14 cellular contexts compared by ENCODE assay signal in the genomic region with DNA sequence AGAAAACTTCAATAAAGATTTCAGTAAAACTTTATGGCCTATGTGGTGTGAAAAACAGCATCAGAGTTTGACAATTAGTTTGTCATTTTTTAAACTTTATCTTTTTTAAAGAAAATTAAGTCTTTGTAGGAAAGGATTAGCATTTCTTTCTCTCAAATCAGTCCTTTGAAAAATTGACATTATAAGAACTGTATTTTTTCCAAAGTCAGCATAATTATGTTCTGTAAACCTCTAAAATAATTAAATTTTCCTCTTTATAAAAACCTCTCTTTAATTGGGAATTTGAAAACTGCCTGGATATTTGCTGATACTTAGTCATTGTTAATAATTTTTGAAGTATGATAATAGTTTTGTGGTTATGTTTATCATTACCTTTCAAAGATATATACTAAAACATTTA.
A peak's percentile ranks its signal among the peaks of the same experiment; 100 is the strongest.
DNase-seq lines count a peak whose midpoint lies in the region; ATAC-seq, FAIRE-seq and TF ChIP-seq lines count a peak whose summit lies in the region.
"Had no signal": no experiment of that assay in that cellular context is flagged by ENCODE, and none has a peak within 500 bp of the region (broad histone marks: within the 10 kb centered on the region; RNA-seq: fewer than 3 reads in every experiment).

No MANE protein-coding gene starts in this region.

- H3K4me3 ChIP-seq in BLaER1 (no peak overlapping the region), KMS-11 (IDR thresholded peaks at IDR 0.05; ENCODE audit: insufficient read depth, low read depth, low read length) (no peak overlapping the region), fibroblast of lung (replicated peaks in 1 of 4; ENCODE audit: control extremely low read depth in 1 of 4, insufficient read depth in 1 of 4, low read depth in 3 of 4, low read length in 4 of 4) (no peak overlapping the region), small intestine (ENCODE audit: low read depth in 1 of 2, low read length in 2 of 2) (no peak overlapping the region), lower lobe of right lung (no peak overlapping the region)

- no peak overlapping the region for H3K4me3 Mint-ChIP-seq in activated naive CD8-positive, alpha-beta T cell treated with anti-CD3 and anti-CD28 coated beads, Interleukin-2, amount 50 U/mL, for 24 hours
- H3K4me3 Mint-ChIP-seq: CD8-positive, alpha-beta memory T cell had no signal

- H3K79me2 ChIP-seq in KMS-11 (ENCODE audit: insufficient read depth, low read depth) (no peaks in the 10 kb centered on the region), fibroblast of lung (ENCODE audit: control insufficient read depth, insufficient read depth, low read length) (no peaks in the 10 kb centered on the region)

- H3K27ac ChIP-seq in BLaER1: peak overlapping the region; percentile 45
- peak overlapping the region; percentile 98 for H3K27ac ChIP-seq in KMS-11
- H3K27ac ChIP-seq in fibroblast of lung (ENCODE audit: insufficient read depth, low read length): no peak overlapping the region
- no peak overlapping the region for H3K27ac ChIP-seq in small intestine (ENCODE audit: low read depth in 1 of 2, low read length in 1 of 2)
- H3K27ac ChIP-seq in lower lobe of right lung: no peak overlapping the region
- H3K27ac ChIP-seq: HL-60 had no signal

- H4K20me1 ChIP-seq in BLaER1 (no peaks in the 10 kb centered on the region), KMS-11 (ENCODE audit: insufficient read depth) (no peaks in the 10 kb centered on the region), fibroblast of lung (ENCODE audit: control insufficient read depth, extremely low read depth, insufficient read depth, low read length) (no peaks in the 10 kb centered on the region)

- H3K27me3 Mint-ChIP-seq in activated naive CD8-positive, alpha-beta T cell treated with anti-CD3 and anti-CD28 coated beads, Interleukin-2, amount 50 U/mL, for 24 hours: no peaks in the 10 kb centered on the region
- H3K27me3 Mint-ChIP-seq: CD8-positive, alpha-beta memory T cell had no signal

- peak overlapping the region; percentile 16; the same call in 1 of the 2 replicates for H2AFZ ChIP-seq in KMS-11 (ENCODE audit: low read depth)
- H2AFZ ChIP-seq in fibroblast of lung (ENCODE audit: low read length): no peak overlapping the region

- no peak for TF ChIP-seq CTCF in KMS-11 (conservative IDR thresholded peaks at IDR 0.05; ENCODE audit: low read depth, low read length)
- TF ChIP-seq CTCF in fibroblast of lung (conservative IDR thresholded peaks at IDR 0.05 in 1 of 2, IDR thresholded peaks at IDR 0.05 in 1 of 2; ENCODE audit: low read depth in 1 of 2, low read length in 2 of 2): no peak
- TF ChIP-seq CTCF in lower lobe of right lung (IDR thresholded peaks at IDR 0.05): no peak

- H3K36me3 ChIP-seq in BLaER1: peaks cover 14% of the 10 kb centered on the region
- no peaks in the 10 kb centered on the region for H3K36me3 ChIP-seq in KMS-11 (ENCODE audit: insufficient read depth)
- no peaks in the 10 kb centered on the region for H3K36me3 ChIP-seq in fibroblast of lung (ENCODE audit: control insufficient read depth, insufficient read depth, low read length)
- H3K36me3 ChIP-seq in small intestine (ENCODE audit: control insufficient read depth in 2 of 2, insufficient read depth in 2 of 2, low read length in 2 of 2): no peaks in the 10 kb centered on the region
- no peaks in the 10 kb centered on the region for H3K36me3 ChIP-seq in lower lobe of right lung

- H3K9me3 ChIP-seq in BLaER1 (peaks cover 15% of the 10 kb centered on the region), fibroblast of lung (ENCODE audit: control insufficient read depth, insufficient read depth, low read depth, low read length) (no peaks in the 10 kb centered on the region), small intestine (ENCODE audit: control insufficient read depth, low read depth) (no peaks in the 10 kb centered on the region), lower lobe of right lung (no peaks in the 10 kb centered on the region)

- peaks cover 27% of the 10 kb centered on the region for H3K36me3 Mint-ChIP-seq in activated naive CD8-positive, alpha-beta T cell treated with anti-CD3 and anti-CD28 coated beads, Interleukin-2, amount 50 U/mL, for 24 hours (ENCODE audit: low read depth)

- no peak overlapping the region for H3K27ac Mint-ChIP-seq in activated naive CD8-positive, alpha-beta T cell treated with anti-CD3 and anti-CD28 coated beads, Interleukin-2, amount 50 U/mL, for 24 hours
- H3K27ac Mint-ChIP-seq: CD8-positive, alpha-beta memory T cell had no signal

- H3K4me2 ChIP-seq in BLaER1 (0 out of 2 replicates have a peak overlapping the region, but pooled peaks have one; percentile 39), KMS-11 (peak overlapping the region; percentile 100), fibroblast of lung (ENCODE audit: extremely low read depth, insufficient read depth, low read length) (peak overlapping the region; percentile 61)

- intact Hi-C loops in lower lobe of right lung (cut with DNase I): no loop called here

- H3K27me3 ChIP-seq in BLaER1: no peaks in the 10 kb centered on the region
- no peaks in the 10 kb centered on the region for H3K27me3 ChIP-seq in KMS-11 (ENCODE audit: insufficient read depth, low read depth)
- no peaks in the 10 kb centered on the region for H3K27me3 ChIP-seq in fibroblast of lung (ENCODE audit: control insufficient read depth, insufficient read depth, low read length)
- no peaks in the 10 kb centered on the region for H3K27me3 ChIP-seq in small intestine (ENCODE audit: control insufficient read depth in 2 of 2, insufficient read depth in 2 of 2, low read length in 2 of 2)
- H3K27me3 ChIP-seq in lower lobe of right lung (ENCODE audit: low read depth): no peaks in the 10 kb centered on the region

- H3K9me3 Mint-ChIP-seq in activated naive CD8-positive, alpha-beta T cell treated with anti-CD3 and anti-CD28 coated beads, Interleukin-2, amount 50 U/mL, for 24 hours: no peaks in the 10 kb centered on the region

- H3K9ac ChIP-seq in BLaER1 (no peak overlapping the region), KMS-11 (peak overlapping the region; percentile 67), fibroblast of lung (ENCODE audit: insufficient read depth, low read length) (no peak overlapping the region)

- H3K4me1 Mint-ChIP-seq in activated naive CD8-positive, alpha-beta T cell treated with anti-CD3 and anti-CD28 coated beads, Interleukin-2, amount 50 U/mL, for 24 hours: peaks cover 7% of the 10 kb centered on the region

- peak; percentile 26 for FAIRE-seq in small intestine (lab: Jason Lieb, UNC)
- FAIRE-seq in RCC 7860 (lab: Jason Lieb, UNC): no peak

- DNase-seq in fibroblast of lung (ENCODE audit: low read depth in 2 of 2) (no peak), small intestine (no peak), RCC 7860 (ENCODE audit: low spot score) (no peak), lower lobe of right lung (no peak)
- DNase-seq in effector CD8-positive, alpha-beta T cell (lab: John Stamatoyannopoulos, UW): no peak
- no peak for DNase-seq in activated naive CD8-positive, alpha-beta T cell treated with anti-CD3 and anti-CD28 coated beads, Interleukin-2, amount 50 U/mL, for 24 hours
- DNase-seq: CD8-positive, alpha-beta memory T cell; NCI-H1930; NCI-H2171; NCI-H82 had no signal

- no peak for ATAC-seq in activated naive CD8-positive, alpha-beta T cell treated with anti-CD3 and anti-CD28 coated beads, Interleukin-2, amount 50 U/mL, for 24 hours
- ATAC-seq in lower lobe of right lung: no peak
- ATAC-seq: Panc1 had no signal

- peaks cover 24% of the 10 kb centered on the region for H3K4me1 ChIP-seq in BLaER1
- peaks cover 62% of the 10 kb centered on the region for H3K4me1 ChIP-seq in KMS-11 (ENCODE audit: low read depth, poor library complexity, severe bottlenecking)
- H3K4me1 ChIP-seq in fibroblast of lung (ENCODE audit: control insufficient read depth, extremely low read depth, insufficient read depth, low read length): no peaks in the 10 kb centered on the region
- H3K4me1 ChIP-seq in small intestine (ENCODE audit: control insufficient read depth in 2 of 2, insufficient read depth in 1 of 2, low read depth in 1 of 2, low read length in 1 of 2): no peaks in the 10 kb centered on the region
- no peaks in the 10 kb centered on the region for H3K4me1 ChIP-seq in lower lobe of right lung

Comparison
In these comparisons a context has a peak if more than half of its experiments do, and no peak if none do; other contexts are left out.
1. H3K27ac ChIP-seq: peak in BLaER1 (single experiment) and KMS-11 (single experiment); none in fibroblast of lung (single experiment), small intestine (0 of 2) and lower lobe of right lung (single experiment).
2. H3K4me2 ChIP-seq: peak in every context shown above with its lines; median percentile 100 in KMS-11; 61 in fibroblast of lung; 39 in BLaER1.